In genomic region chr10:129586897-129587443, GRCh38 we compare ENCODE assay signal across 1 cellular context.
TF ChIP-seq lines count a peak whose summit lies in the region.

No MANE protein-coding gene starts in this region.

TF ChIP-seq in K562, 482 proteins besides CTCF, POLR2A, EP300 and RAD21 (continued from another document):
- TF ChIP-seq, protein P1, sequence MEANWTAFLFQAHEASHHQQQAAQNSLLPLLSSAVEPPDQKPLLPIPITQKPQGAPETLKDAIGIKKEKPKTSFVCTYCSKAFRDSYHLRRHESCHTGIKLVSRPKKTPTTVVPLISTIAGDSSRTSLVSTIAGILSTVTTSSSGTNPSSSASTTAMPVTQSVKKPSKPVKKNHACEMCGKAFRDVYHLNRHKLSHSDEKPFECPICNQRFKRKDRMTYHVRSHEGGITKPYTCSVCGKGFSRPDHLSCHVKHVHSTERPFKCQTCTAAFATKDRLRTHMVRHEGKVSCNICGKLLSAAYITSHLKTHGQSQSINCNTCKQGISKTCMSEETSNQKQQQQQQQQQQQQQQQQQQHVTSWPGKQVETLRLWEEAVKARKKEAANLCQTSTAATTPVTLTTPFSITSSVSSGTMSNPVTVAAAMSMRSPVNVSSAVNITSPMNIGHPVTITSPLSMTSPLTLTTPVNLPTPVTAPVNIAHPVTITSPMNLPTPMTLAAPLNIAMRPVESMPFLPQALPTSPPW (CRISPR knock-in tag; IDR thresholded peaks at IDR 0.05), result no peak
- TF ChIP-seq ZNF165 (CRISPR knock-in tag; IDR thresholded peaks at IDR 0.05; ENCODE audit: borderline replicate concordance), result no peak
- peak; percentile 18 for TF ChIP-seq ZNF280A (IDR thresholded peaks at IDR 0.05; ENCODE audit: low read depth, partially characterized antibody)
- no peak for TF ChIP-seq RCOR1 (IDR thresholded peaks at IDR 0.05; ENCODE audit: borderline replicate concordance in 1 of 2, low read depth in 2 of 2, low read length in 2 of 2)
- TF ChIP-seq TEAD1 (CRISPR knock-in tag; IDR thresholded peaks at IDR 0.05), result no peak
